Comparison of ENCODE assay signal across 1 cellular context in genomic region chr4:88697588-88698329, GRCh38.
TF ChIP-seq lines count a peak whose summit lies in the region.

Gene NAP1L5 (minus strand): TSS chr4:88697829. CDS start chr4:88697754, 75 bp downstream.

TF ChIP-seq in IMR-90, 13 proteins besides CTCF, POLR2A, EP300 and RAD21 (continued from another document):
- TF ChIP-seq, protein P1, sequence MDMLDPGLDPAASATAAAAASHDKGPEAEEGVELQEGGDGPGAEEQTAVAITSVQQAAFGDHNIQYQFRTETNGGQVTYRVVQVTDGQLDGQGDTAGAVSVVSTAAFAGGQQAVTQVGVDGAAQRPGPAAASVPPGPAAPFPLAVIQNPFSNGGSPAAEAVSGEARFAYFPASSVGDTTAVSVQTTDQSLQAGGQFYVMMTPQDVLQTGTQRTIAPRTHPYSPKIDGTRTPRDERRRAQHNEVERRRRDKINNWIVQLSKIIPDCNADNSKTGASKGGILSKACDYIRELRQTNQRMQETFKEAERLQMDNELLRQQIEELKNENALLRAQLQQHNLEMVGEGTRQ (IDR thresholded peaks at IDR 0.05; ENCODE audit: low read depth, low read length) = peak; percentile 88
